19 cellular contexts compared by ENCODE assay signal in the genomic region with DNA sequence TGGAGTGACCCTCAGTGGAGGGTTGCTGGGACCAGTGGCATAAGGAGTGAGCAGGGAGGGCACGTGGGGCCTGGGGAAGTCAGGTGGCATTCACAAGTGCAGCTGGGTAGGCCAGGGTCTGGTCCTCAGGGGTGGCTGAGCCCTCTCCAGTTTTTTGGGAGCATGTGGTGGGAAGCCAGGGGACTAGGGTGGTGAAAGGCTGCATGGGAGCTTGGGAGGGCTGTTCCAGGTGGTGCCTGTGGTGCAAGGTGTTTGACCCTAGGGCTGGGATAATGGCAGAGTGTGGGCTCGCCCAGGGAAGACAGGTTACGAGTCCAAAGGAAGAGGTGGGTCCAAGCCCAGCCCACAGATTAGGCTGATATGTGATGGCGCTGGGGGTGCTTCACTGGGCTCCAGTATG. TPM values are rescaled to one million over a fixed set of nuclear protein-coding genes. Genes with fewer than 3 reads are reported as not detected.
DNase-seq lines count a peak whose midpoint lies in the region; ATAC-seq and TF ChIP-seq lines count a peak whose summit lies in the region.
"Had no signal": no experiment of that assay in that cellular context is flagged by ENCODE, and none has a peak within 500 bp of the region (broad histone marks: within the 10 kb centered on the region; RNA-seq: fewer than 3 reads in every experiment).

No MANE protein-coding gene starts in this region.

- no peak overlapping the region for H3K4me3 ChIP-seq in CD8-positive, alpha-beta T cell (ENCODE audit: low read depth, low read length)
- no peak overlapping the region for H3K4me3 ChIP-seq in esophagus muscularis mucosa
- H3K4me3 ChIP-seq: PC-9 had no signal

- no peak overlapping the region for H3K27ac ChIP-seq in CD8-positive, alpha-beta T cell (ENCODE audit: low read depth, low read length)
- no peak overlapping the region for H3K27ac ChIP-seq in esophagus muscularis mucosa (replicated peaks in 1 of 4)
- H3K27ac ChIP-seq: HL-60, PC-9 had no signal

- H3K36me3 Mint-ChIP-seq in activated T-cell treated with anti-CD3 and anti-CD28 coated beads, Interleukin-2, amount 50 U/mL, for 24 hours (ENCODE audit: low read depth) = peaks cover 8% of the 10 kb centered on the region
- H3K36me3 Mint-ChIP-seq in activated T-cell treated with anti-CD3 and anti-CD28 coated beads, Interleukin-2, amount 50 U/mL, for 72 hours (ENCODE audit: insufficient read depth in 2 of 2) = peaks cover 3 to 4% of the 10 kb centered on the region in 2 donors
- H3K36me3 Mint-ChIP-seq in CD8-positive, alpha-beta T cell = peaks cover 36% of the 10 kb centered on the region
- peaks cover 6% of the 10 kb centered on the region for H3K36me3 Mint-ChIP-seq in stimulated activated effector memory CD8-positive, alpha-beta T cell treated with anti-CD3 and anti-CD28 coated beads, Interleukin-12 subunit alpha, Interleukin-12 subunit beta, amount 100 ng/mL, for 72 hours

- H3K36me3 ChIP-seq in CD8-positive, alpha-beta T cell (ENCODE audit: insufficient read depth, low read length) = peaks cover 19% of the 10 kb centered on the region
- peaks cover 0 to 17% (median 6%) of the 10 kb centered on the region in 4 donors for H3K36me3 ChIP-seq in esophagus muscularis mucosa
- H3K36me3 ChIP-seq: BE2C had no signal

- H3K4me3 Mint-ChIP-seq in activated T-cell treated with anti-CD3 and anti-CD28 coated beads, Interleukin-2, amount 50 U/mL, for 24 hours = no peak overlapping the region
- H3K4me3 Mint-ChIP-seq in activated T-cell treated with anti-CD3 and anti-CD28 coated beads, Interleukin-2, amount 50 U/mL, for 72 hours = no peak overlapping the region
- no peak overlapping the region for H3K4me3 Mint-ChIP-seq in CD8-positive, alpha-beta T cell
- H3K4me3 Mint-ChIP-seq in stimulated activated effector memory CD8-positive, alpha-beta T cell treated with anti-CD3 and anti-CD28 coated beads, Interleukin-12 subunit alpha, Interleukin-12 subunit beta, amount 100 ng/mL, for 72 hours = no peak overlapping the region
- H3K4me3 Mint-ChIP-seq: H9 had no signal

- peak overlapping the region; percentile 26 for H3K27ac Mint-ChIP-seq in activated T-cell treated with anti-CD3 and anti-CD28 coated beads, Interleukin-2, amount 50 U/mL, for 24 hours
- H3K27ac Mint-ChIP-seq in activated T-cell treated with anti-CD3 and anti-CD28 coated beads, Interleukin-2, amount 50 U/mL, for 72 hours = no peak overlapping the region
- peak overlapping the region; percentile 22 for H3K27ac Mint-ChIP-seq in CD8-positive, alpha-beta T cell
- peak overlapping the region; percentile 23 for H3K27ac Mint-ChIP-seq in stimulated activated effector memory CD8-positive, alpha-beta T cell treated with anti-CD3 and anti-CD28 coated beads, Interleukin-12 subunit alpha, Interleukin-12 subunit beta, amount 100 ng/mL, for 72 hours
- H3K27ac Mint-ChIP-seq: H9 had no signal

- CTCF ChIA-PET in CD8-positive, alpha-beta T cell (lab: Charles Lee) = no interaction called here

- ATAC-seq in activated T-cell treated with anti-CD3 and anti-CD28 coated beads, Interleukin-2, amount 50 U/mL, for 72 hours (replicated peaks in 1 of 2) = no peak
- no peak for ATAC-seq in CD8-positive, alpha-beta T cell
- ATAC-seq in stimulated activated effector memory CD8-positive, alpha-beta T cell treated with anti-CD3 and anti-CD28 coated beads, Interleukin-12 subunit alpha, Interleukin-12 subunit beta, amount 100 ng/mL, for 72 hours = no peak

- DNase-seq in activated T-cell treated with anti-CD3 and anti-CD28 coated beads, Interleukin-2, amount 50 U/mL, for 24 hours = peak; percentile 27
- DNase-seq in activated T-cell treated with anti-CD3 and anti-CD28 coated beads, Interleukin-2, amount 50 U/mL, for 72 hours = no peak
- DNase-seq in CD8-positive, alpha-beta T cell = peak in 1 of 7 experiments; percentile 40
- DNase-seq in esophagus muscularis mucosa (ENCODE audit: extremely low spot score) (peak; percentile 68), GM19240 (ENCODE audit: insufficient read length, low spot score) (no peak), NOMO-1 (lab: John Stamatoyannopoulos, UW; ENCODE audit: unreplicated experiment in 2 of 2) (no peak), foreskin melanocyte (no peak)
- no peak for DNase-seq in stimulated activated effector memory CD8-positive, alpha-beta T cell treated with anti-CD3 and anti-CD28 coated beads, Interleukin-12 subunit alpha, Interleukin-12 subunit beta, amount 100 ng/mL, for 72 hours (ENCODE audit: low spot score in 2 of 2)
- DNase-seq: BE2C, DMS79 treated with DMSO at 0.1 percent for 48 hours, IMR-90, NCI-H1417, NCI-H187, NCI-H345, NCI-H524 treated with DMSO at 0.1 percent for 48 hours, PC-9 had no signal

- H3K9me3 Mint-ChIP-seq in activated T-cell treated with anti-CD3 and anti-CD28 coated beads, Interleukin-2, amount 50 U/mL, for 24 hours = no peaks in the 10 kb centered on the region
- no peaks in the 10 kb centered on the region for H3K9me3 Mint-ChIP-seq in activated T-cell treated with anti-CD3 and anti-CD28 coated beads, Interleukin-2, amount 50 U/mL, for 72 hours
- H3K9me3 Mint-ChIP-seq in CD8-positive, alpha-beta T cell = no peaks in the 10 kb centered on the region
- no peaks in the 10 kb centered on the region for H3K9me3 Mint-ChIP-seq in stimulated activated effector memory CD8-positive, alpha-beta T cell treated with anti-CD3 and anti-CD28 coated beads, Interleukin-12 subunit alpha, Interleukin-12 subunit beta, amount 100 ng/mL, for 72 hours
- H3K9me3 Mint-ChIP-seq: H9 had no signal

- TF ChIP-seq CTCF in CD8-positive, alpha-beta T cell (IDR thresholded peaks at IDR 0.05) = no peak
- TF ChIP-seq CTCF in esophagus muscularis mucosa (IDR thresholded peaks at IDR 0.05) = no peak

- no peak for TF ChIP-seq EP300 in esophagus muscularis mucosa (IDR thresholded peaks at IDR 0.05)

- H3K4me1 Mint-ChIP-seq in activated T-cell treated with anti-CD3 and anti-CD28 coated beads, Interleukin-2, amount 50 U/mL, for 24 hours (ENCODE audit: low read depth) = peaks cover 59% of the 10 kb centered on the region
- H3K4me1 Mint-ChIP-seq in activated T-cell treated with anti-CD3 and anti-CD28 coated beads, Interleukin-2, amount 50 U/mL, for 72 hours (ENCODE audit: low read depth) = peaks cover 48% of the 10 kb centered on the region
- H3K4me1 Mint-ChIP-seq in CD8-positive, alpha-beta T cell (ENCODE audit: low read depth) = peaks cover 73% of the 10 kb centered on the region
- peaks cover 42% of the 10 kb centered on the region for H3K4me1 Mint-ChIP-seq in stimulated activated effector memory CD8-positive, alpha-beta T cell treated with anti-CD3 and anti-CD28 coated beads, Interleukin-12 subunit alpha, Interleukin-12 subunit beta, amount 100 ng/mL, for 72 hours

- intact Hi-C loops in CD8-positive, alpha-beta T cell (cut with DNase I, micrococcal nuclease) = no loop called here
- intact Hi-C loops in esophagus muscularis mucosa (cut with DNase I) = no loop called here

- no peaks in the 10 kb centered on the region for H3K9me3 ChIP-seq in CD8-positive, alpha-beta T cell (ENCODE audit: low read length)
- no peaks in the 10 kb centered on the region for H3K9me3 ChIP-seq in esophagus muscularis mucosa
- H3K9me3 ChIP-seq: BE2C had no signal

- peaks cover 46% of the 10 kb centered on the region for H3K4me1 ChIP-seq in CD8-positive, alpha-beta T cell (ENCODE audit: insufficient read depth, low read length)
- H3K4me1 ChIP-seq in esophagus muscularis mucosa = peaks cover 47 to 58% (median 56%) of the 10 kb centered on the region in 4 donors
- H3K4me1 ChIP-seq: BE2C had no signal

- no peaks in the 10 kb centered on the region for H3K27me3 ChIP-seq in CD8-positive, alpha-beta T cell (ENCODE audit: insufficient read depth, low read length)
- H3K27me3 ChIP-seq in esophagus muscularis mucosa = no peaks in the 10 kb centered on the region
- H3K27me3 ChIP-seq: BE2C had no signal

- no peak for TF ChIP-seq POLR2A in esophagus muscularis mucosa (IDR thresholded peaks at IDR 0.05; ENCODE audit: low read depth)

- no peaks in the 10 kb centered on the region for H3K27me3 Mint-ChIP-seq in activated T-cell treated with anti-CD3 and anti-CD28 coated beads, Interleukin-2, amount 50 U/mL, for 24 hours
- peaks cover 17% of the 10 kb centered on the region for H3K27me3 Mint-ChIP-seq in activated T-cell treated with anti-CD3 and anti-CD28 coated beads, Interleukin-2, amount 50 U/mL, for 72 hours (ENCODE audit: low read depth)
- H3K27me3 Mint-ChIP-seq in CD8-positive, alpha-beta T cell (ENCODE audit: low read depth) = no peaks in the 10 kb centered on the region

- 91% methylated on average over 3 of the region's 4 CpGs for WGBS in esophagus muscularis mucosa

- POLR2A ChIA-PET in CD8-positive, alpha-beta T cell (lab: Charles Lee) = no interaction called here

RNA-seq across cellular contexts. Expression of a gene that starts 30.5 kb away (rescaled TPM):
- total RNA-seq in activated T-cell treated with anti-CD3 and anti-CD28 coated beads, Interleukin-2, amount 50 U/mL, for 72 hours = 10 to 100 TPM in 1 of 2 donors, 1 to 10 TPM in 1; 9.4 to 13.3 TPM
- total RNA-seq in CD8-positive, alpha-beta T cell = 10 to 100 TPM; 24.6 to 25.7 TPM
- 10 to 100 TPM; 20.2 to 22.8 (median 20.7) TPM for total RNA-seq in esophagus muscularis mucosa
- total RNA-seq: HT1080 had no signal

Comparison
In these comparisons a context has a peak if more than half of its experiments do, and no peak if none do; other contexts are left out.
1. DNase-seq: peak in activated T-cell treated with anti-CD3 and anti-CD28 coated beads, Interleukin-2, amount 50 U/mL, for 24 hours (single experiment) and esophagus muscularis mucosa (single experiment); none in activated T-cell treated with anti-CD3 and anti-CD28 coated beads, Interleukin-2, amount 50 U/mL, for 72 hours (0 of 2), stimulated activated effector memory CD8-positive, alpha-beta T cell treated with anti-CD3 and anti-CD28 coated beads, Interleukin-12 subunit alpha, Interleukin-12 subunit beta, amount 100 ng/mL, for 72 hours (0 of 2), GM19240 (single experiment), NOMO-1 (0 of 2) and foreskin melanocyte (single experiment).